Comparison of ENCODE assay signal across 29 cellular contexts in the genomic region with DNA sequence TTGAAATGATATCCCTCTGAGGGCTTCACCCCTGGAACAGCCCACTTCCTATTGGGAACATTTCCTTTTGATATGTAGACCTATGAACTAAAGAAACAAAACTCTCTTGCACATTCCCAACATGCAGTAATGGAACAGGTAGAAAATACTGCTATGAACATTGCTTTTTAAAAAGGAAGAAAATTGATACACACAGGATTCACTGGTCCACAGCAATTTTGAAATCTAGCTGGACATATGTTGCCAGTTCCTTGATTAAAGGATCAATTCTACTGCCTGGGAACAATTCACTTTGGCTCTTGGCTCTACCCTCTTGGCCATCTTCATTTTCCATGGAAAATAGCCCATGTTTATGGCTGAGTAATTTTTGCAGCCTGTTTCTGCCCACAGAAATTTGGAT.
DNase-seq lines count a peak whose midpoint lies in the region; ATAC-seq, FAIRE-seq and TF ChIP-seq lines count a peak whose summit lies in the region.
"Had no signal": no experiment of that assay in that cellular context is flagged by ENCODE, and none has a peak within 500 bp of the region (broad histone marks: within the 10 kb centered on the region; RNA-seq: fewer than 3 reads in every experiment).

No MANE protein-coding gene starts in this region.

- no peak overlapping the region for H3K4me3 ChIP-seq in K562
- H3K4me3 ChIP-seq: A549; BLaER1; BLaER1 treated with 17β-estradiol and CSF1 and Interleukin-3, amounts not matched to agents 10 nM and 100 nM had no signal

- FAIRE-seq in K562 (lab: Jason Lieb, UNC) (no peak), frontal cortex (lab: Jason Lieb, UNC) (no peak)
- FAIRE-seq: A204.1, A549, D721Med had no signal

- BruUV-seq in K562 (replicated peaks; lab: Mats Ljungman, UMichigan), result no TSS peak

- TF ChIP-seq CTCF in K562 (IDR thresholded peaks at IDR 0.05 in 2 of 3, conservative IDR thresholded peaks at IDR 0.05 in 1 of 3; ENCODE audit: insufficient read depth in 2 of 3, low read depth in 1 of 3, low read length in 3 of 3), result no peak

- no peaks in the 10 kb centered on the region for H3K36me3 ChIP-seq in K562 (ENCODE audit: control insufficient read depth, insufficient read depth, low read length)
- H3K36me3 ChIP-seq: BE2C, BLaER1 had no signal

- no peak overlapping the region for H3K9ac ChIP-seq in K562 (ENCODE audit: insufficient read depth in 1 of 2, low read depth in 2 of 2, low read length in 2 of 2)
- H3K9ac ChIP-seq: BLaER1; BLaER1 treated with 17β-estradiol and CSF1 and Interleukin-3, amounts not matched to agents 10 nM and 100 nM had no signal

- H3K4me1 ChIP-seq in K562 (replicated peaks in 1 of 2; ENCODE audit: control insufficient read depth in 2 of 2, insufficient read depth in 2 of 2, low read length in 2 of 2), result peaks cover 0 to 8% of the 10 kb centered on the region in 2 experiments; a peak in 1 of 5 replicates
- H3K4me1 ChIP-seq: BE2C, BLaER1, Caco-2 had no signal

- no peaks in the 10 kb centered on the region for H3K79me2 ChIP-seq in K562 (ENCODE audit: control insufficient read depth, insufficient read depth, low read length)

- no peaks in the 10 kb centered on the region for H3K27me3 ChIP-seq in K562 (ENCODE audit: control insufficient read depth in 2 of 2, insufficient read depth in 2 of 2, low read length in 2 of 2)
- H3K27me3 ChIP-seq: BE2C; BLaER1; BLaER1 treated with 17β-estradiol and CSF1 and Interleukin-3, amounts not matched to agents 10 nM and 100 nM had no signal

- no peak for TF ChIP-seq EP300 in K562 (IDR thresholded peaks at IDR 0.05; ENCODE audit: low read length)

- in situ Hi-C loops in K562 (cut with MboI), result loop anchor here (25.0 kb wide), 1 partner anchor 321 kb away; no protein-coding TSS in a partner anchor

- POLR2A ChIA-PET in K562 (lab: Yijun Ruan, JAX), result no interaction called here

- no peaks in the 10 kb centered on the region for H3K9me1 ChIP-seq in K562 (ENCODE audit: control insufficient read depth, insufficient read depth, low read length)

- no peak overlapping the region for H3K4me2 ChIP-seq in K562 (ENCODE audit: insufficient read depth, low read length)
- H3K4me2 ChIP-seq: A549; BLaER1; BLaER1 treated with 17β-estradiol and CSF1 and Interleukin-3, amounts not matched to agents 10 nM and 100 nM had no signal

- TF ChIP-seq RAD21 in K562 (CRISPR knock-in tag; conservative IDR thresholded peaks at IDR 0.05 in 1 of 2, IDR thresholded peaks at IDR 0.05 in 1 of 2), result no peak

- no peak for TF ChIP-seq POLR2A in K562 (conservative IDR thresholded peaks at IDR 0.05)

- H4K20me1 ChIP-seq in K562 (replicated peaks; ENCODE audit: control insufficient read depth, insufficient read depth, low read length), result no peaks in the 10 kb centered on the region
- H4K20me1 ChIP-seq: BLaER1; BLaER1 treated with 17β-estradiol and CSF1 and Interleukin-3, amounts not matched to agents 10 nM and 100 nM had no signal

- CTCF ChIA-PET in K562 (lab: Yijun Ruan, JAX; ENCODE audit: low intra/inter-chr PET ratio), result no interaction called here

- intact Hi-C loops in K562 (cut with micrococcal nuclease), result no loop called here

- no peak overlapping the region for H2AFZ ChIP-seq in K562 (ENCODE audit: low read depth, low read length)

- ATAC-seq in K562, result no peak
- ATAC-seq: A549; CD8-positive, alpha-beta T cell had no signal

- DNase-seq in K562 (ENCODE audit: extremely low read depth in 1 of 4, low spot score in 3 of 4) (no peak), frontal cortex (ENCODE audit: low spot score in 2 of 2) (no peak)
- DNase-seq: 8988T; ACHN; AML-193; BE2C; C1 segment of cervical spinal cord; Caco-2; Calu3; CD4-positive, alpha-beta memory T cell; CD4-positive, alpha-beta T cell; CD4-positive, CD25-positive, alpha-beta regulatory T cell; CD8-positive, alpha-beta memory T cell; CD8-positive, alpha-beta T cell; COR-L47; DMS 273 treated with DMSO at 0.1 percent for 48 hours; DMS153; DMS53; DMS79; DMS79 treated with DMSO at 0.1 percent for 48 hours; DND-41; EL had no signal

- no peak overlapping the region for H3K27ac ChIP-seq in K562 (ENCODE audit: extremely low read depth, low read depth, low read length)
- H3K27ac ChIP-seq: 22Rv1; A549; BLaER1; BLaER1 treated with 17β-estradiol and CSF1 and Interleukin-3, amounts not matched to agents 10 nM and 100 nM; C4-2B had no signal

- peaks cover 7% of the 10 kb centered on the region; the same call in 1 of the 2 replicates for H3K9me3 ChIP-seq in K562 (replicated peaks; ENCODE audit: control insufficient read depth, insufficient read depth, low read depth, low read length)
- H3K9me3 ChIP-seq: Caco-2 had no signal

TF ChIP-seq in K562, 482 proteins besides CTCF, POLR2A, EP300 and RAD21:
- TF ChIP-seq, protein P1, sequence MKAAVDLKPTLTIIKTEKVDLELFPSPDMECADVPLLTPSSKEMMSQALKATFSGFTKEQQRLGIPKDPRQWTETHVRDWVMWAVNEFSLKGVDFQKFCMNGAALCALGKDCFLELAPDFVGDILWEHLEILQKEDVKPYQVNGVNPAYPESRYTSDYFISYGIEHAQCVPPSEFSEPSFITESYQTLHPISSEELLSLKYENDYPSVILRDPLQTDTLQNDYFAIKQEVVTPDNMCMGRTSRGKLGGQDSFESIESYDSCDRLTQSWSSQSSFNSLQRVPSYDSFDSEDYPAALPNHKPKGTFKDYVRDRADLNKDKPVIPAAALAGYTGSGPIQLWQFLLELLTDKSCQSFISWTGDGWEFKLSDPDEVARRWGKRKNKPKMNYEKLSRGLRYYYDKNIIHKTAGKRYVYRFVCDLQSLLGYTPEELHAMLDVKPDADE (conservative IDR thresholded peaks at IDR 0.05; ENCODE audit: control insufficient read depth, low read depth, low read length), result no peak
- TF ChIP-seq TRIM28 (IDR thresholded peaks at IDR 0.05), result 0 out of 2 replicates have a peak, but pooled peaks have one; percentile 20
- TF ChIP-seq ZNF584 (CRISPR knock-in tag; IDR thresholded peaks at IDR 0.05; ENCODE audit: low read depth), result peak; percentile 100
